Comparison of ENCODE assay signal across 1 cellular context in the genomic region with DNA sequence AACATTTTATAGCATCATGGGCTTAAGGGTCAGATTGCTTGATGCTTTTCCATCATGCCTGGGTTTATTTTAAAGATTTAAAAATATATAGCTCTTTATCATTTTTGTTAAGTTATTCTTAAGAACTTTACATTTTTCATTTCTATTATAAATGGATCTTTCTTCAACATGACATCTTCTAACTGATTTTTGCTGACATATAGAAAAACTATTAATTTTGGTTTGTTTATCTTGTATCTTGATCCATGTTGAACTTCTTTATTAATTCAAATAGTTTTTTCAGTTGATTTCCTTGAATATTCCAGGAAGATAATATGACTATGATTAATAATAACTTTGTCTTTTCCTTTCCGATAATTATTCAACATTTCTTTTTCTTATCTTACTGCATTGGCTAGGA.
TF ChIP-seq lines count a peak whose summit lies in the region.

No MANE protein-coding gene starts in this region.

TF ChIP-seq in K562, 482 proteins besides CTCF, POLR2A, EP300 and RAD21 (continued from another document):
- TF ChIP-seq ZNF232 (CRISPR knock-in tag; IDR thresholded peaks at IDR 0.05): no peak
- TF ChIP-seq MAFK (IDR thresholded peaks at IDR 0.05; ENCODE audit: low read length): peak; percentile 61; the same call in 1 of the 2 replicates
- peak; percentile 45; the same call in 1 of the 2 replicates for TF ChIP-seq MAFF (IDR thresholded peaks at IDR 0.05; ENCODE audit: low read length)
- no peak for TF ChIP-seq HOXB6 (CRISPR knock-in tag; IDR thresholded peaks at IDR 0.05; ENCODE audit: borderline replicate concordance)
- peak; percentile 63 for TF ChIP-seq C11orf30 (IDR thresholded peaks at IDR 0.05; ENCODE audit: low read depth)
- TF ChIP-seq ZNF316 (IDR thresholded peaks at IDR 0.05): peak; percentile 85
